23 cellular contexts compared by ENCODE assay signal in genomic region chr1:229323885-229324553, GRCh38.
"Had no signal": no experiment of that assay in that cellular context is flagged by ENCODE, and none has a peak within 500 bp of the region (broad histone marks: within the 10 kb centered on the region; RNA-seq: fewer than 3 reads in every experiment).

No MANE protein-coding gene starts in this region.

- H3K27ac Mint-ChIP-seq: activated CD4-positive, alpha-beta T cell treated with anti-CD3 and anti-CD28 coated beads, Interleukin-2, amount 10 ng/mL, durations not matched to agents 24 days and 14 days; activated CD8-positive, alpha-beta memory T cell treated with anti-CD3 and anti-CD28 coated beads, Interleukin-2, amount 10 ng/mL, durations not matched to agents 7 days and 5 days; activated CD8-positive, alpha-beta T cell treated with anti-CD3 and anti-CD28 coated beads for 36 hours; activated T-cell treated with anti-CD3 and anti-CD28 coated beads, Interleukin-2, amount 50 U/mL, for 24 hours; endodermal cell had no signal

- H3K4me3 Mint-ChIP-seq: activated CD4-positive, alpha-beta T cell treated with anti-CD3 and anti-CD28 coated beads, Interleukin-2, amount 10 ng/mL, durations not matched to agents 24 days and 14 days; activated CD8-positive, alpha-beta memory T cell treated with anti-CD3 and anti-CD28 coated beads, Interleukin-2, amount 10 ng/mL, durations not matched to agents 7 days and 5 days; activated CD8-positive, alpha-beta T cell treated with anti-CD3 and anti-CD28 coated beads for 36 hours; activated T-cell treated with anti-CD3 and anti-CD28 coated beads, Interleukin-2, amount 50 U/mL, for 24 hours; endodermal cell; natural killer cell; type B pancreatic cell had no signal

- H3K9me3 ChIP-seq: gastroesophageal sphincter, ovary, prostate gland, thoracic aorta, vagina had no signal

- H3K9me3 Mint-ChIP-seq: activated CD4-positive, alpha-beta T cell treated with anti-CD3 and anti-CD28 coated beads, Interleukin-2, amount 10 ng/mL, durations not matched to agents 24 days and 14 days; activated CD8-positive, alpha-beta T cell treated with anti-CD3 and anti-CD28 coated beads for 36 hours; activated T-cell treated with anti-CD3 and anti-CD28 coated beads, Interleukin-2, amount 50 U/mL, for 24 hours; endodermal cell; natural killer cell; type B pancreatic cell had no signal

- H3K4me1 ChIP-seq: gastroesophageal sphincter, prostate gland, vagina had no signal

- H3K4me3 ChIP-seq: coronary artery, gastroesophageal sphincter, lung, ovary, prostate gland, thoracic aorta, vagina had no signal

- H3K36me3 ChIP-seq: ovary had no signal

- H3K27me3 ChIP-seq: gastroesophageal sphincter, ovary, vagina had no signal

- H3K27ac ChIP-seq: coronary artery, gastroesophageal sphincter, ovary, prostate gland, thoracic aorta, vagina, VCaP had no signal

- ATAC-seq: activated CD4-positive, CD25-positive, alpha-beta regulatory T cell treated with anti-CD3 and anti-CD28 coated beads, Interleukin-2, amount 50 U/mL, for 24 hours; activated CD8-positive, alpha-beta memory T cell treated with anti-CD3 and anti-CD28 coated beads, Interleukin-2, amount 10 ng/mL, durations not matched to agents 7 days and 5 days; activated CD8-positive, alpha-beta T cell treated with anti-CD3 and anti-CD28 coated beads for 36 hours; gastroesophageal sphincter; left cardiac atrium; natural killer cell had no signal

- DNase-seq: activated CD4-positive, alpha-beta T cell treated with anti-CD3 and anti-CD28 coated beads, Interleukin-2, amount 10 ng/mL, durations not matched to agents 24 days and 14 days; activated CD8-positive, alpha-beta memory T cell treated with anti-CD3 and anti-CD28 coated beads, Interleukin-2, amount 10 ng/mL, durations not matched to agents 7 days and 5 days; activated CD8-positive, alpha-beta T cell treated with anti-CD3 and anti-CD28 coated beads for 36 hours; activated naive CD4-positive, alpha-beta T cell treated with Interleukin-2 at 50 U/mL for 16 hours; activated T-cell treated with anti-CD3 and anti-CD28 coated beads, Interleukin-2, amount 50 U/mL, for 24 hours; amygdala; cerebellar nuclear complex; endodermal cell; islet precursor cell; left cardiac atrium; natural killer cell; ovary; stimulated activated CD4-positive, alpha-beta T cell treated with anti-CD3 and anti-CD28 coated beads, Interleukin-4, amount 100 ng/mL, for 24 hours; stimulated activated naive CD4-positive, alpha-beta T cell treated with Interleukin-2 at 50 U/mL for 16 hours had no signal

- H3K4me1 Mint-ChIP-seq: endodermal cell had no signal

- H3K27me3 Mint-ChIP-seq: activated CD4-positive, alpha-beta T cell treated with anti-CD3 and anti-CD28 coated beads, Interleukin-2, amount 10 ng/mL, durations not matched to agents 24 days and 14 days; activated CD8-positive, alpha-beta memory T cell treated with anti-CD3 and anti-CD28 coated beads, Interleukin-2, amount 10 ng/mL, durations not matched to agents 7 days and 5 days; activated CD8-positive, alpha-beta T cell treated with anti-CD3 and anti-CD28 coated beads for 36 hours; activated T-cell treated with anti-CD3 and anti-CD28 coated beads, Interleukin-2, amount 50 U/mL, for 24 hours; type B pancreatic cell had no signal
